8 cellular contexts compared by ENCODE assay signal in the genomic region with DNA sequence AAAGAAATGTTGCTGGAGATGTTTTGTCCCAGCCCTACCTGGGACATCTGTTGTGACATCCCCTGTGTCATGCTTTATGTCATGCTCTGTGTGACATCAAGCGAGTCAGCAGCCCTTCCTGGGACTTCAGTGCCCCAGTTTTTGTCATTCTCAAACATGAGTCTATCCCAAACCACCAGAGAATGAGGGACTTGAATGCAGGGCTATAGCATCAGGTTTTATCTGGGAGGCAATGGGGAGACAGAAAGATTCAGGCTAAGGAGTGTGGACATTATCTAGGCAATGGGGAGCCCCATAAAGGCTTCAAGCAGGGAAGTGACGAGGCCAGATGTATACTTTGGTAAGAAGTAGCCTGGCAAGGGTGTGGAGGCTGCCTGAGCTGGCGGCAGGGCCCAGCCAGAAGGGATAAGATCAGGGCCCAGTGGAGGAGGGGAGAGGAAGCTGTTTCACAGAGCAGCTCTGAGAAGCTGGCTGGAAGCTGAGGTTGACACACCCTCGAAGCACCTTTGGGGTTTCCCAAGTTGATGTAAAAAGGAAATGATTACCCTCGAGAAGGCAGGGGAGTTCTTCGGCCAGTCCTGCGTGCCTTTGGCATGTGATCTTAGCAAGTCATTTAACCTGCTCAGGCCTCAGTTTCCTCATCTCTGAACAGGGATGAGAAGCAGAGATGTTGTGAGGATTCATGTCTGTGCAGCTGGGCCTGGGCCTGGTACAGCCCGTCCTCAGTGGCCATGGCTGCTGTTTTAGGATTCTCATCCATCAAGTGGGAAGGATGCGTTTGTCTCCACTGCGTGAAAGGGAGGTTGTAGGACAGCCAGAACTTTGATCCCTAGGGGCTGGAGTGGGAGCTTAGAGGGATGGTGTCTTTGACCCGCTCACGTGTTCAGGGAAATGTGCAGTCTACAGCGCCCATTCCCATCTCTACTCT. TPM values are rescaled to one million over a fixed set of nuclear protein-coding genes. Genes with fewer than 3 reads are reported as not detected.
DNase-seq lines count a peak whose midpoint lies in the region; ATAC-seq and TF ChIP-seq lines count a peak whose summit lies in the region.

No MANE protein-coding gene starts in this region.

- TF ChIP-seq CTCF in gastrocnemius medialis (IDR thresholded peaks at IDR 0.05 in 4 of 5, conservative IDR thresholded peaks at IDR 0.05 in 1 of 5) = no peak

- ATAC-seq in GM19438 (IDR thresholded peaks at IDR 0.05; ENCODE audit: low read depth, unreplicated experiment) (peak; percentile 66), HG03520 (IDR thresholded peaks at IDR 0.05; ENCODE audit: unreplicated experiment) (peak; percentile 73), gastrocnemius medialis (peak in 1 of 2 donors; percentile 52)

- intact Hi-C loops in gastrocnemius medialis (cut with DNase I; ENCODE audit: low total_unique reads) (loop anchor here (10.0 kb wide), 1 partner anchor 1604 kb away; no protein-coding TSS in a partner anchor), head of caudate nucleus (cut with DNase I) (no loop called here)

- peak overlapping the region; percentile 56 for H3K9ac ChIP-seq in BLaER1
- H3K9ac ChIP-seq in duodenal mucosa (ENCODE audit: low read depth in 1 of 2, low read length in 2 of 2) = no peak overlapping the region

- H3K4me1 ChIP-seq in BLaER1 = peaks cover 78% of the 10 kb centered on the region
- H3K4me1 ChIP-seq in duodenal mucosa (ENCODE audit: control insufficient read depth in 1 of 2, insufficient read depth in 2 of 2, low read length in 2 of 2) = peaks cover 32 to 44% of the 10 kb centered on the region in 2 donors
- H3K4me1 ChIP-seq in gastrocnemius medialis = peaks cover 37 to 53% of the 10 kb centered on the region in 2 donors

- H3K27me3 ChIP-seq in BLaER1 (no peaks in the 10 kb centered on the region), duodenal mucosa (ENCODE audit: control insufficient read depth in 1 of 2, insufficient read depth in 2 of 2, low read length in 2 of 2) (no peaks in the 10 kb centered on the region), gastrocnemius medialis (no peaks in the 10 kb centered on the region)

- H3K4me3 ChIP-seq in BLaER1 (no peak overlapping the region), duodenal mucosa (ENCODE audit: low read depth in 1 of 2, low read length in 2 of 2) (no peak overlapping the region), gastrocnemius medialis (no peak overlapping the region)

- H3K27ac ChIP-seq in BLaER1 (peak overlapping the region; percentile 71), duodenal mucosa (ENCODE audit: low read depth, low read length) (peak overlapping the region; percentile 17), gastrocnemius medialis (peak overlapping the region; percentile 69 to 99 (median 86))

- H3K9me3 ChIP-seq in BLaER1 (no peaks in the 10 kb centered on the region), duodenal mucosa (ENCODE audit: control insufficient read depth in 1 of 2, low read length in 2 of 2) (no peaks in the 10 kb centered on the region), gastrocnemius medialis (no peaks in the 10 kb centered on the region)

- in situ Hi-C loops in gastrocnemius medialis (cut with MboI; ENCODE audit: low sequenced_read_pairs in 4 of 4) = no loop called here

- DNase-seq in activated CD4-positive, alpha-beta T cell treated with anti-CD3 and anti-CD28 coated beads for 4 hours = peak; percentile 75 to 77
- peak; percentile 27 to 50 for DNase-seq in gastrocnemius medialis
- no peak for DNase-seq in DMS79 treated with DMSO at 0.1 percent for 48 hours (lab: John Stamatoyannopoulos, UW)
- no peak for DNase-seq in head of caudate nucleus

- peak overlapping the region; percentile 92 for H3K4me2 ChIP-seq in BLaER1

- no peaks in the 10 kb centered on the region for H3K36me3 ChIP-seq in BLaER1
- H3K36me3 ChIP-seq in duodenal mucosa (ENCODE audit: control insufficient read depth in 1 of 2, insufficient read depth in 2 of 2, low read length in 2 of 2) = peaks cover 0 to 3% of the 10 kb centered on the region in 2 donors
- H3K36me3 ChIP-seq in gastrocnemius medialis = peaks cover 0 to 20% of the 10 kb centered on the region in 2 donors

- H4K20me1 ChIP-seq in BLaER1 = no peaks in the 10 kb centered on the region

- TF ChIP-seq POLR2A in gastrocnemius medialis (IDR thresholded peaks at IDR 0.05) = peak in 1 of 2 donors; percentile 48

RNA-seq across cellular contexts. Expression of gene IRAK2, which starts 34.3 kb away (rescaled TPM):
- total RNA-seq in gastrocnemius medialis = 10 to 100 TPM; 21.9 to 42.0 (median 25.8) TPM

RNA-seq across cellular contexts. Expression of gene TATDN2, which starts 49.2 kb away (rescaled TPM):
- total RNA-seq in gastrocnemius medialis = 10 to 100 TPM; 10.9 to 11.5 (median 10.9) TPM

RNA-seq across cellular contexts. Expression of gene VHL, which starts 57.4 kb away (rescaled TPM):
- total RNA-seq in gastrocnemius medialis = 10 to 100 TPM in 3 of 4 donors, 1 to 10 TPM in 1; 7.5 to 17.9 (median 12.8) TPM

Comparison
In these comparisons a context has a peak if more than half of its experiments do, and no peak if none do; other contexts are left out.
1. H3K27ac ChIP-seq: peak in every context shown above with its lines; median percentile 86 in gastrocnemius medialis; 71 in BLaER1; 17 in duodenal mucosa.
2. DNase-seq: peak in activated CD4-positive, alpha-beta T cell treated with anti-CD3 and anti-CD28 coated beads for 4 hours (2 of 2) and gastrocnemius medialis (2 of 2); none in DMS79 treated with DMSO at 0.1 percent for 48 hours (single experiment) and head of caudate nucleus (0 of 42).